Comparison of ENCODE assay signal across 18 cellular contexts in the genomic region with DNA sequence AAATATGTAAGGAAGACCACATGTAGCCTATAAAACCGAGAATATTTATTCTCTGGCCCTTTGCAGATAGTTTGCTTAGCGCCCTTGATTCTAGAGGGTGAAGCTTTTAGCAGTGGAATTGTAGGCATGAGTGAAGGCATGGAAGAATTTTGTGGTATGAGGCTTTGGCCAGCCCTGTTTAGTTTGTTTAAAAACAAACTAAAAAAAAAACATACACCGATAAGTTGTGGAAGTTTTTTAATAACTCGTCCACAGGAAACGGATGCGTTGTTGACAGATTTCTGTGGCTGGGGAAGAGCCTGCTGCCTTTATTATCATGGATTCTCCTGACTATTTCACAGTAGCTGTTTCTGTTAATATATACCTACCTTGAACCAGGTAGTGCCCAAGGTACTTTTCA.
DNase-seq lines count a peak whose midpoint lies in the region; ATAC-seq and TF ChIP-seq lines count a peak whose summit lies in the region.
"Had no signal": no experiment of that assay in that cellular context is flagged by ENCODE, and none has a peak within 500 bp of the region (broad histone marks: within the 10 kb centered on the region; RNA-seq: fewer than 3 reads in every experiment).

No MANE protein-coding gene starts in this region.

- TF ChIP-seq EP300 in esophagus muscularis mucosa (IDR thresholded peaks at IDR 0.05) (no peak), upper lobe of left lung (IDR thresholded peaks at IDR 0.05) (no peak)

- no peak overlapping the region for H3K27ac Mint-ChIP-seq in CD4-positive, alpha-beta memory T cell

- CTCF ChIA-PET in CD4-positive, alpha-beta memory T cell (lab: Charles Lee; ENCODE audit: partially characterized antibody): no interaction called here

- TF ChIP-seq POLR2A in esophagus muscularis mucosa (IDR thresholded peaks at IDR 0.05; ENCODE audit: low read depth): no peak
- TF ChIP-seq POLR2A in upper lobe of left lung (IDR thresholded peaks at IDR 0.05): no peak

- peak; percentile 14 for DNase-seq in H4 (ENCODE audit: low spot score)
- DNase-seq in esophagus muscularis mucosa (ENCODE audit: extremely low spot score): peak; percentile 37
- DNase-seq in lower lobe of right lung: no peak
- no peak for DNase-seq in upper lobe of left lung
- DNase-seq in mucosa of descending colon: no peak
- DNase-seq in GOT3 (lab: John Stamatoyannopoulos, UW): no peak
- DNase-seq in CD4-positive, alpha-beta memory T cell: no peak
- DNase-seq in stimulated activated naive CD4-positive, alpha-beta T cell (lab: John Stamatoyannopoulos, UW): no peak
- DNase-seq: DMS79 treated with DMSO at 0.1 percent for 48 hours; H7; KBM-7; NCI-H1105; NCI-H2107; NCI-H510A; NCI-H748 treated with DMSO at 0.1 percent for 48 hours; NK-92 treated with Interleukin-12 subunit alpha and Interleukin-12 subunit beta, amount 100 ng/mL, for 24 hours; Right ventricle myocardium superior had no signal

- no peaks in the 10 kb centered on the region for H3K27me3 ChIP-seq in esophagus muscularis mucosa
- no peaks in the 10 kb centered on the region for H3K27me3 ChIP-seq in lower lobe of right lung (ENCODE audit: low read depth)
- no peaks in the 10 kb centered on the region for H3K27me3 ChIP-seq in upper lobe of left lung
- H3K27me3 ChIP-seq in CD4-positive, alpha-beta memory T cell (ENCODE audit: insufficient read depth, low read length): no peaks in the 10 kb centered on the region

- no peaks in the 10 kb centered on the region for H3K36me3 Mint-ChIP-seq in CD4-positive, alpha-beta memory T cell

- peaks cover 0 to 3% (median 0%) of the 10 kb centered on the region in 8 donors for H3K9me3 Mint-ChIP-seq in CD4-positive, alpha-beta memory T cell

- H3K36me3 ChIP-seq in esophagus muscularis mucosa (no peaks in the 10 kb centered on the region), lower lobe of right lung (no peaks in the 10 kb centered on the region), upper lobe of left lung (no peaks in the 10 kb centered on the region), mucosa of descending colon (ENCODE audit: low read depth) (no peaks in the 10 kb centered on the region)
- H3K36me3 ChIP-seq in CD4-positive, alpha-beta memory T cell (ENCODE audit: insufficient read depth, low read length): no peaks in the 10 kb centered on the region

- H3K4me1 ChIP-seq in esophagus muscularis mucosa (peaks cover 0 to 26% (median 14%) of the 10 kb centered on the region in 4 donors), lower lobe of right lung (peaks cover 9% of the 10 kb centered on the region), upper lobe of left lung (peaks cover 11 to 28% (median 22%) of the 10 kb centered on the region in 4 donors), mucosa of descending colon (ENCODE audit: low read depth) (no peaks in the 10 kb centered on the region)
- no peaks in the 10 kb centered on the region for H3K4me1 ChIP-seq in CD4-positive, alpha-beta memory T cell (ENCODE audit: insufficient read depth, low read length)

- ATAC-seq in lower lobe of right lung: no peak
- no peak for ATAC-seq in upper lobe of left lung (ENCODE audit: low FRiP score in 2 of 2)
- no peak for ATAC-seq in mucosa of descending colon

- 75% methylated on average over 6 of the region's 6 CpGs for WGBS in esophagus muscularis mucosa
- WGBS in upper lobe of left lung, 2 donors: 52 to 64% methylated on average over 6 of the region's 6 CpGs

- H3K9me3 ChIP-seq in esophagus muscularis mucosa (no peaks in the 10 kb centered on the region), lower lobe of right lung (no peaks in the 10 kb centered on the region), upper lobe of left lung (no peaks in the 10 kb centered on the region), mucosa of descending colon (no peaks in the 10 kb centered on the region)
- H3K9me3 ChIP-seq in CD4-positive, alpha-beta memory T cell (ENCODE audit: control insufficient read depth in 1 of 2, low read length in 2 of 2): no peaks in the 10 kb centered on the region

- no peak overlapping the region for H3K27ac ChIP-seq in esophagus muscularis mucosa (replicated peaks in 1 of 4)
- H3K27ac ChIP-seq in lower lobe of right lung: peak overlapping the region; percentile 44
- H3K27ac ChIP-seq in upper lobe of left lung: peak overlapping the region; percentile 25 to 77 (median 52)
- H3K27ac ChIP-seq in CD4-positive, alpha-beta memory T cell (ENCODE audit: low read depth, low read length): no peak overlapping the region
- H3K27ac ChIP-seq: C4-2B had no signal

- no peaks in the 10 kb centered on the region for H3K4me1 Mint-ChIP-seq in CD4-positive, alpha-beta memory T cell

- POLR2A ChIA-PET in CD4-positive, alpha-beta memory T cell (lab: Charles Lee; ENCODE audit: partially characterized antibody): no interaction called here

- no peak overlapping the region for H3K4me3 ChIP-seq in esophagus muscularis mucosa
- H3K4me3 ChIP-seq in lower lobe of right lung: no peak overlapping the region
- no peak overlapping the region for H3K4me3 ChIP-seq in upper lobe of left lung
- no peak overlapping the region for H3K4me3 ChIP-seq in mucosa of descending colon
- no peak overlapping the region for H3K4me3 ChIP-seq in CD4-positive, alpha-beta memory T cell (ENCODE audit: low read length in 2 of 2)

- TF ChIP-seq CTCF in esophagus muscularis mucosa (IDR thresholded peaks at IDR 0.05) (no peak), lower lobe of right lung (IDR thresholded peaks at IDR 0.05) (no peak), upper lobe of left lung (IDR thresholded peaks at IDR 0.05) (no peak), mucosa of descending colon (IDR thresholded peaks at IDR 0.05) (no peak)

- H3K27me3 Mint-ChIP-seq in CD4-positive, alpha-beta memory T cell: peaks cover 0 to 1% of the 10 kb centered on the region in 2 donors

- no peak overlapping the region for H3K4me3 Mint-ChIP-seq in CD4-positive, alpha-beta memory T cell

- intact Hi-C loops in esophagus muscularis mucosa (cut with DNase I): no loop called here
- intact Hi-C loops in lower lobe of right lung (cut with DNase I): no loop called here
- intact Hi-C loops in mucosa of descending colon (cut with DNase I, micrococcal nuclease): no loop called here
- intact Hi-C loops in CD4-positive, alpha-beta memory T cell (cut with micrococcal nuclease): no loop called here

Comparison
In these comparisons a context has a peak if more than half of its experiments do, and no peak if none do; other contexts are left out.
1. DNase-seq: peak in H4 (single experiment) and esophagus muscularis mucosa (single experiment); none in lower lobe of right lung (single experiment), upper lobe of left lung (0 of 2), mucosa of descending colon (0 of 3), GOT3 (single experiment), CD4-positive, alpha-beta memory T cell (0 of 5) and stimulated activated naive CD4-positive, alpha-beta T cell (0 of 6).
2. H3K27ac ChIP-seq: peak in lower lobe of right lung (single experiment) and upper lobe of left lung (4 of 4); none in esophagus muscularis mucosa (0 of 4) and CD4-positive, alpha-beta memory T cell (single experiment).